Comparison of ENCODE assay signal across 15 cellular contexts in the genomic region with DNA sequence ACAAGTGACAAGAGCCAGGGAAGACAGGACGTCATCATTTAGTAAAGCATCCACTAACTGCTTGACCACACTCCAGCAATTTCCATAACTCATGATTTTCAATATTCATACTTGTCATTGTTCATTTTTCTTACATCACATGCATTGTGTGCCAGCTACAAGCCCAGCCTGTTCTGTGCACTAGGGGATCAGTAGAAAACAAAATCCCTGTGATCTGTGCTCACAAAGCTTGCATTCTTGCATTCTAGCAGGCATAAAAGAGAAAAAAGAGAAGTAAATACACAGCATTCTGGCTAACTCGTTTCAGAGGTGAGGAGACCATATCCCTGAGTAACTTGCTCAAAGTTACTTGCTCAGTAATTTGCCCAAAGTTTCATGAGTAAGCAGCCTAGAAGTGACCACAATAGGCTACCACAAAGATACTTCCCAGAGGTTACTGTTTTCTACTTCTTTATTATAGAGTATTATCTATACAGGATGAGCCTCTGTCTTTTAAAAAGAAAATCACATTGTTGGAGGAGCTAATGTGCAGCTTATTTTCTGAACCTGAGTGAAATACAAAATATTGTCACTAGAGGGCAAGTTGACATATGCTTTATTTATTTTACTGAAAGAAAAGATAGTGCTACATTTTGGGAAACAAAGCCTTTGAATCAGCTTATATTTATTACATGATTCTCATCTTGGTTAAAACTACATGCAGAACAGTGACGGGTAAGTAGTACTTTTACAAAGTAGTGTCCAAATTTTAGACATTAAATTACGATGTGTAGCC.
DNase-seq lines count a peak whose midpoint lies in the region; ATAC-seq, FAIRE-seq and TF ChIP-seq lines count a peak whose summit lies in the region.
"Had no signal": no experiment of that assay in that cellular context is flagged by ENCODE, and none has a peak within 500 bp of the region (broad histone marks: within the 10 kb centered on the region; RNA-seq: fewer than 3 reads in every experiment).

No MANE protein-coding gene starts in this region.

- H3K27me3 ChIP-seq in OCI-LY3 (ENCODE audit: low read depth, low read length) = no peaks in the 10 kb centered on the region
- H3K27me3 ChIP-seq in endothelial cell of umbilical vein (ENCODE audit: control insufficient read depth in 2 of 2, insufficient read depth in 2 of 2, low read length in 2 of 2) = no peaks in the 10 kb centered on the region
- H3K27me3 ChIP-seq in neural cell (ENCODE audit: insufficient read depth, low read depth, low read length) = no peaks in the 10 kb centered on the region
- H3K27me3 ChIP-seq in neuronal stem cell (ENCODE audit: control insufficient read depth in 3 of 3, insufficient read depth in 3 of 3, low read depth in 1 of 3, low read length in 3 of 3) = no peaks in the 10 kb centered on the region
- H3K27me3 ChIP-seq: ovary had no signal

- H3K23ac ChIP-seq in neuronal stem cell (ENCODE audit: low read depth, low read length, poor library complexity) = no peak overlapping the region

- H2BK5ac ChIP-seq in neuronal stem cell (ENCODE audit: low read length) = no peak overlapping the region

- no peak overlapping the region for H2BK120ac ChIP-seq in neuronal stem cell (ENCODE audit: low read depth, low read length)

- H3K4ac ChIP-seq in neuronal stem cell (ENCODE audit: low read length) = no peak overlapping the region

- H3K36me3 ChIP-seq in OCI-LY3 (replicated peaks; ENCODE audit: low read depth, low read length) (no peaks in the 10 kb centered on the region), endothelial cell of umbilical vein (ENCODE audit: control insufficient read depth in 2 of 2, extremely low read depth in 1 of 2, insufficient read depth in 2 of 2, low read length in 2 of 2) (no peaks in the 10 kb centered on the region), neural cell (ENCODE audit: insufficient read depth, low read length) (no peaks in the 10 kb centered on the region), neuronal stem cell (replicated peaks in 1 of 2; ENCODE audit: control insufficient read depth in 2 of 2, insufficient read depth in 2 of 2, low read length in 2 of 2) (no peaks in the 10 kb centered on the region)
- H3K36me3 ChIP-seq: ovary had no signal

- H2BK15ac ChIP-seq in neuronal stem cell (ENCODE audit: low read length) = no peak overlapping the region

- ATAC-seq in HG03159 (IDR thresholded peaks at IDR 0.05; ENCODE audit: unreplicated experiment) = no peak

- no peak for FAIRE-seq in endothelial cell of umbilical vein (lab: Jason Lieb, UNC)
- FAIRE-seq: GM18507 had no signal

- no peak overlapping the region for H3K27ac ChIP-seq in OCI-LY3 (ENCODE audit: low read length)
- no peak overlapping the region for H3K27ac ChIP-seq in endothelial cell of umbilical vein (ENCODE audit: insufficient read depth, low read depth, low read length)
- no peak overlapping the region for H3K27ac ChIP-seq in neural cell (ENCODE audit: low read length)
- no peak overlapping the region for H3K27ac ChIP-seq in neuronal stem cell (replicated peaks; ENCODE audit: low read length)
- H3K27ac ChIP-seq: ovary had no signal

- no peak overlapping the region for H4K8ac ChIP-seq in neuronal stem cell (ENCODE audit: low read depth, low read length)

- H3K14ac ChIP-seq in neuronal stem cell (ENCODE audit: low read length) = no peak overlapping the region

- intact Hi-C loops in endothelial cell of umbilical vein (cut with micrococcal nuclease) = loop anchor here (1.0 to 10.0 kb wide), 2 partner anchors 311 to 515 kb away; no protein-coding TSS in a partner anchor

- H3K79me2 ChIP-seq in OCI-LY3 (ENCODE audit: low read length) (no peaks in the 10 kb centered on the region), endothelial cell of umbilical vein (ENCODE audit: control insufficient read depth, insufficient read depth, low read length) (no peaks in the 10 kb centered on the region), neural cell (replicated peaks; ENCODE audit: insufficient read depth, low read length) (no peaks in the 10 kb centered on the region)

- H3K79me1 ChIP-seq in neuronal stem cell (ENCODE audit: low read depth, low read length) = no peaks in the 10 kb centered on the region

- H3K4me2 ChIP-seq in OCI-LY3 (ENCODE audit: low read length) (no peak overlapping the region), endothelial cell of umbilical vein (ENCODE audit: insufficient read depth, low read length) (no peak overlapping the region), neural cell (ENCODE audit: low read length) (no peak overlapping the region), neuronal stem cell (ENCODE audit: insufficient read depth, low read length, poor library complexity, severe bottlenecking) (no peak overlapping the region)

- H4K20me1 ChIP-seq in OCI-LY3 (ENCODE audit: insufficient read depth, low read length) = no peaks in the 10 kb centered on the region
- no peaks in the 10 kb centered on the region for H4K20me1 ChIP-seq in endothelial cell of umbilical vein (replicated peaks; ENCODE audit: control insufficient read depth, extremely low read depth, insufficient read depth, low read length)
- H4K20me1 ChIP-seq in neural cell (ENCODE audit: insufficient read depth) = no peaks in the 10 kb centered on the region

- H3K9me1 ChIP-seq in endothelial cell of umbilical vein (replicated peaks; ENCODE audit: control insufficient read depth, extremely low read depth, insufficient read depth, low read length) = no peaks in the 10 kb centered on the region

- no peak overlapping the region for H4K91ac ChIP-seq in neuronal stem cell (ENCODE audit: low read depth, low read length, poor library complexity)

- peak; percentile 51 for TF ChIP-seq CTCF in OCI-LY3 (IDR thresholded peaks at IDR 0.05; ENCODE audit: low read depth, low read length)
- peak; percentile 6 for TF ChIP-seq CTCF in endothelial cell of umbilical vein (IDR thresholded peaks at IDR 0.05; ENCODE audit: extremely low read depth in 1 of 2, insufficient read depth in 1 of 2, low read depth in 1 of 2, low read length in 2 of 2)
- peak; percentile 71 for TF ChIP-seq CTCF in neural cell (IDR thresholded peaks at IDR 0.05; ENCODE audit: poor library complexity, severe bottlenecking)

- H3F3A ChIP-seq in neural cell (ENCODE audit: insufficient read depth, low read length, poor library complexity, severe bottlenecking) = no peaks in the 10 kb centered on the region

- H3K9me2 ChIP-seq in neural cell (ENCODE audit: insufficient read depth, low read length) = no peaks in the 10 kb centered on the region

- H3K4me3 ChIP-seq in OCI-LY3 (ENCODE audit: low read length) (no peak overlapping the region), endothelial cell of umbilical vein (replicated peaks in 1 of 3; ENCODE audit: insufficient read depth in 1 of 3, low read depth in 1 of 3, low read length in 3 of 3) (no peak overlapping the region), neural cell (ENCODE audit: low read length) (no peak overlapping the region), neuronal stem cell (ENCODE audit: low read length in 2 of 2) (no peak overlapping the region)
- H3K4me3 ChIP-seq: ovary had no signal

- H2AFZ ChIP-seq in OCI-LY3 (ENCODE audit: low read depth, low read length) (no peak overlapping the region), endothelial cell of umbilical vein (ENCODE audit: low read depth, low read length) (peak overlapping the region; percentile 1), neural cell (ENCODE audit: low read depth, low read length) (no peak overlapping the region), neuronal stem cell (ENCODE audit: low read length) (no peak overlapping the region)

- H3K18ac ChIP-seq in neuronal stem cell (ENCODE audit: low read length) = no peak overlapping the region

- no CpG with 5 or more reads among the region's 4 CpGs for WGBS in neuronal stem cell (ENCODE audit: extremely low coverage in 2 of 2, insufficient read length in 2 of 2, insufficient replicate concordance in 1 of 2), 2 donors

- no peak overlapping the region for H2AK5ac ChIP-seq in neuronal stem cell (ENCODE audit: low read depth, low read length)

- CTCF ChIA-PET in endothelial cell of umbilical vein (lab: Charles Lee) = interaction anchor here (0.7 to 2.6 kb wide), 46 partner anchors 9 to 806 kb away, joined by 3 to 54 read pairs (median 4); no protein-coding TSS in a partner anchor

- H3K9ac ChIP-seq in OCI-LY3 (ENCODE audit: low read length) (no peak overlapping the region), endothelial cell of umbilical vein (replicated peaks; ENCODE audit: extremely low read depth, insufficient read depth, low read length) (no peak overlapping the region), neural cell (ENCODE audit: low read length) (no peak overlapping the region), neuronal stem cell (ENCODE audit: low read depth, low read length, poor library complexity) (no peak overlapping the region)

- no peak for TF ChIP-seq EP300 in neural cell (conservative IDR thresholded peaks at IDR 0.05; ENCODE audit: poor library complexity, severe bottlenecking)

- no TSS peak for BruUV-seq in endothelial cell of umbilical vein (replicated peaks; lab: Mats Ljungman, UMichigan)

- DNase-seq in G401 (ENCODE audit: low spot score) (peak; percentile 8), endothelial cell of umbilical vein (ENCODE audit: low read depth, low spot score) (peak; percentile 34), neuronal stem cell (ENCODE audit: low spot score) (no peak), ecto neural progenitor cell (ENCODE audit: low spot score) (no peak), NCI-H128 (lab: John Stamatoyannopoulos, UW; ENCODE audit: unreplicated experiment) (no peak)
- DNase-seq: activated CD4-positive, alpha-beta T cell treated with anti-CD3 and anti-CD28 coated beads, Interleukin-2, amount 50 U/mL, for 4 hours; activated naive CD4-positive, alpha-beta T cell treated with Interleukin-2 at 50 U/mL for 16 hours; NCI-H510A; ovary; stimulated activated CD4-positive, alpha-beta T cell treated with anti-CD3 and anti-CD28 coated beads, Interleukin-4, amount 100 ng/mL, for 4 hours; SW 1271 had no signal

- H3K4me1 ChIP-seq in OCI-LY3 (ENCODE audit: low read length) = no peaks in the 10 kb centered on the region
- no peaks in the 10 kb centered on the region for H3K4me1 ChIP-seq in endothelial cell of umbilical vein (ENCODE audit: control insufficient read depth, extremely low read depth, insufficient read depth, low read length)
- no peaks in the 10 kb centered on the region for H3K4me1 ChIP-seq in neuronal stem cell (ENCODE audit: control insufficient read depth in 2 of 2, insufficient read depth in 1 of 2, low read depth in 1 of 2, low read length in 2 of 2)

- H3K9me3 ChIP-seq in OCI-LY3 (ENCODE audit: insufficient read depth, low read length) = no peaks in the 10 kb centered on the region
- H3K9me3 ChIP-seq in endothelial cell of umbilical vein (replicated peaks; ENCODE audit: control insufficient read depth, insufficient read depth, low read length) = no peaks in the 10 kb centered on the region
- no peaks in the 10 kb centered on the region for H3K9me3 ChIP-seq in neural cell (ENCODE audit: low read length)
- H3K9me3 ChIP-seq in neuronal stem cell (replicated peaks in 1 of 2; ENCODE audit: control insufficient read depth in 2 of 2, insufficient read depth in 1 of 2, low read depth in 1 of 2, low read length in 2 of 2) = no peaks in the 10 kb centered on the region
- H3K9me3 ChIP-seq: ovary had no signal

- POLR2A ChIA-PET in endothelial cell of umbilical vein (lab: Charles Lee) = no interaction called here

- no peak for TF ChIP-seq POLR2A in endothelial cell of umbilical vein (IDR thresholded peaks at IDR 0.05; ENCODE audit: low read depth, low read length)

- peak; percentile 75 for TF ChIP-seq RAD21 in neural cell (conservative IDR thresholded peaks at IDR 0.05)

- H2BK12ac ChIP-seq in neuronal stem cell (ENCODE audit: low read length) = no peak overlapping the region

- in situ Hi-C loops in G401 (cut with HindIII; ENCODE audit: low sequenced_read_pairs) = no loop called here

- dilution Hi-C loops in endothelial cell of umbilical vein (cut with MboI; ENCODE audit: extremely low pct_ligation_motif_present, low sequenced_read_pairs) = no loop called here

Comparison
In these comparisons a context has a peak if more than half of its experiments do, and no peak if none do; other contexts are left out.
1. DNase-seq: peak in G401 (single experiment) and endothelial cell of umbilical vein (single experiment); none in neuronal stem cell (single experiment), ecto neural progenitor cell (single experiment) and NCI-H128 (single experiment).
2. CTCF ChIP-seq: peak in every context shown above with its lines; median percentile 71 in neural cell; 51 in OCI-LY3; 6 in endothelial cell of umbilical vein.